8 cellular contexts compared by ENCODE assay signal in genomic region chr11:118909619-118910308, GRCh38. TPM values are rescaled to one million over a fixed set of nuclear protein-coding genes. Genes with fewer than 3 reads are reported as not detected.
DNase-seq lines count a peak whose midpoint lies in the region; ATAC-seq and TF ChIP-seq lines count a peak whose summit lies in the region.

No MANE protein-coding gene starts in this region.

- H3K4me3 ChIP-seq in AG04449 (ENCODE audit: low read depth, low read length): peak overlapping the region; percentile 55

- H3K4me3 Mint-ChIP-seq in nephron progenitor cell: peak overlapping the region; percentile 52

- H3K27ac ChIP-seq in RWPE1 (peak overlapping the region; percentile 100), epithelial cell of prostate (peak overlapping the region; percentile 100)

- DNase-seq in AG04449 (ENCODE audit: low read depth, low spot score) (no peak), RWPE1 (ENCODE audit: low spot score) (no peak), epithelial cell of prostate (ENCODE audit: low read depth, low spot score) (no peak), nephron progenitor cell (no peak), erythroblast (lab: John Stamatoyannopoulos, UW) (no peak), SKM-1 (lab: John Stamatoyannopoulos, UW; ENCODE audit: unreplicated experiment) (no peak), H4 (ENCODE audit: low spot score) (no peak)

- no peak for ATAC-seq in HG03196 (IDR thresholded peaks at IDR 0.05; ENCODE audit: unreplicated experiment)

- no peaks in the 10 kb centered on the region for H3K27me3 Mint-ChIP-seq in nephron progenitor cell (ENCODE audit: low read depth, poor library complexity)

- H3K36me3 Mint-ChIP-seq in nephron progenitor cell (ENCODE audit: low read depth): peaks cover 5% of the 10 kb centered on the region

- CTCF ChIA-PET in AG04449 (lab: Yijun Ruan, JAX) (interaction anchor here (1.4 to 8.5 kb wide), 6 partner anchors 15 to 220 kb away, joined by 6 to 71 read pairs (median 7); partner anchors contain the start of gene UPK2), RWPE1 (lab: Yijun Ruan, JAX) (interaction anchor here (0.9 to 3.6 kb wide), 4 partner anchors 13 to 89 kb away, joined by 3 to 17 read pairs (median 11); partner anchors contain the start of gene BCL9L)

- H3K4me1 Mint-ChIP-seq in nephron progenitor cell: peaks cover 63% of the 10 kb centered on the region

- no peak for TF ChIP-seq POLR2A in erythroblast (IDR thresholded peaks at IDR 0.05; ENCODE audit: low read length)

- no peaks in the 10 kb centered on the region for H3K9me3 Mint-ChIP-seq in nephron progenitor cell

- POLR2A ChIA-PET in AG04449 (lab: Yijun Ruan, JAX): interaction anchor here (1.1 to 4.1 kb wide), 5 partner anchors 10 to 119 kb away, joined by 3 to 49 read pairs (median 10); partner anchors contain the start of gene DDX6
- POLR2A ChIA-PET in RWPE1 (lab: Yijun Ruan, JAX; ENCODE audit: low non-redundant PET): interaction anchor here (0.6 to 0.7 kb wide), 4 partner anchors 13 to 522 kb away, joined by 3 to 7 read pairs (median 4); no protein-coding TSS in a partner anchor

- TF ChIP-seq CTCF in AG04449 (IDR thresholded peaks at IDR 0.05; ENCODE audit: insufficient read depth, low read length, missing control alignments) (no peak), RWPE1 (conservative IDR thresholded peaks at IDR 0.05; ENCODE audit: low read depth) (no peak), nephron progenitor cell (IDR thresholded peaks at IDR 0.05) (no peak)

- H3K27ac Mint-ChIP-seq in nephron progenitor cell: peak overlapping the region; percentile 98

RNA-seq across cellular contexts. Expression of gene BCL9L, which starts 16.0 kb away (rescaled TPM):
- total RNA-seq in H4 (2014; rRNA removed; shearing (Covaris generic)): 3.3 and 7.5 TPM in 2 replicates

RNA-seq across cellular contexts. Expression of gene CXCR5, which starts 26.1 kb away (rescaled TPM):
- not detected in 2 replicates for total RNA-seq in H4 (2014; rRNA removed; shearing (Covaris generic))

RNA-seq across cellular contexts. Expression of gene UPK2, which starts 46.3 kb away (rescaled TPM):
- not detected in 2 replicates for total RNA-seq in H4 (2014; rRNA removed; shearing (Covaris generic))
